Comparison of ENCODE assay signal across 27 cellular contexts in genomic region chr3:59957150-59957549, GRCh38.
"Had no signal": no experiment of that assay in that cellular context is flagged by ENCODE, and none has a peak within 500 bp of the region (broad histone marks: within the 10 kb centered on the region; RNA-seq: fewer than 3 reads in every experiment).

No MANE protein-coding gene starts in this region.

- H3K36me3 ChIP-seq: left ventricle myocardium inferior, pancreas, prostate gland, suprapubic skin, thoracic aorta, tibial artery, upper lobe of right lung had no signal

- H3K4me3 ChIP-seq: left ventricle myocardium inferior, lung, pancreas, prostate gland, skin epidermis, suprapubic skin, thoracic aorta, tibial artery, upper lobe of right lung had no signal

- H3K27me3 ChIP-seq: pancreas, suprapubic skin, tibial artery, upper lobe of right lung had no signal

- H3K27ac Mint-ChIP-seq: memory B cell; nephron; stimulated activated naive CD8-positive, alpha-beta T cell treated with anti-CD3 and anti-CD28 coated beads, Interleukin-15, Interleukin-2, amounts not matched to agents 100 ng/mL and 50 ng/mL, for 24 hours had no signal

- FAIRE-seq: pancreas, urothelium cell line had no signal

- H3K27me3 Mint-ChIP-seq: stimulated activated naive CD8-positive, alpha-beta T cell treated with anti-CD3 and anti-CD28 coated beads, Interleukin-15, Interleukin-2, amounts not matched to agents 100 ng/mL and 50 ng/mL, for 24 hours had no signal

- H3K4me1 Mint-ChIP-seq: memory B cell, nephron, neural crest cell had no signal

- DNase-seq: hypothalamus; islet precursor cell; left ventricle myocardium inferior; nucleus accumbens; pancreas; posterior cingulate gyrus; retina; right cardiac atrium; stimulated activated CD4-positive, alpha-beta T cell treated with anti-CD3 and anti-CD28 coated beads, Interleukin-12 subunit alpha, Interleukin-12 subunit beta, amount 100 ng/mL, for 4 hours; stimulated activated CD4-positive, alpha-beta T cell treated with anti-CD3 and anti-CD28 coated beads, Interleukin-15, amount 100 ng/mL, for 24 hours; stimulated activated CD4-positive, alpha-beta T cell treated with anti-CD3 and anti-CD28 coated beads, Interleukin-2, amount 100 ng/mL, for 24 hours; stimulated activated CD4-positive, alpha-beta T cell treated with anti-CD3 and anti-CD28 coated beads, Interleukin-4, amount 100 ng/mL, for 1 hour; stimulated activated naive CD4-positive, alpha-beta T cell; tibial artery; trophoblast cell; upper lobe of right lung had no signal

- H3K27ac ChIP-seq: left ventricle myocardium inferior, pancreas, prostate gland, skin epidermis, suprapubic skin, thoracic aorta, tibial artery, upper lobe of right lung had no signal

- H3K4me1 ChIP-seq: left ventricle myocardium inferior, pancreas, prostate gland, suprapubic skin, tibial artery, upper lobe of right lung had no signal

- H3K9me3 Mint-ChIP-seq: memory B cell had no signal

- H3K9me3 ChIP-seq: left ventricle myocardium inferior, pancreas, prostate gland, suprapubic skin, thoracic aorta, tibial artery, upper lobe of right lung had no signal

- H3K4me3 Mint-ChIP-seq: memory B cell; nephron; neural crest cell; stimulated activated naive CD8-positive, alpha-beta T cell treated with anti-CD3 and anti-CD28 coated beads, Interleukin-15, Interleukin-2, amounts not matched to agents 100 ng/mL and 50 ng/mL, for 24 hours had no signal

- ATAC-seq: pancreas, right cardiac atrium, sciatic nerve, upper lobe of right lung had no signal
